In the genomic region with DNA sequence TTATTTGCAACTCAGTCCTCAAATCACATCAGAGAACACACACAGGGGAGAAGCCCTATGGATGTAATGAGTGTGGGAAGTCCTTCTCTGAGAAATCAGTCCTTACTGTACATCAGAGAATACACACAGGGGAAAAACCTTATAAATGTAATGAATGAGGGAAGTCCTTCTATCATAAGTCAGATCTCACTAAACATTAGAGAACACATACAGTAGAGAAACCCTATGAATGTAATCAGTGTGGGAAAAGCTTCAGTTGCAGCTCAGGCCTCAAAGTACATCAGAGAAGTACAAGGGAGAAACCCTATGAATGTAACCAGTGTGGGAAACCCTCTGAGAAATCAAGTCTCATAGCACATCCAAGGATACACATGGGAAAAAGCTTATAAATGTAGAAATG, we compare ENCODE assay signal across 35 cellular contexts.
"Had no signal": no experiment of that assay in that cellular context is flagged by ENCODE, and none has a peak within 500 bp of the region (broad histone marks: within the 10 kb centered on the region; RNA-seq: fewer than 3 reads in every experiment).

No MANE protein-coding gene starts in this region.

- DNase-seq: activated CD4-positive, alpha-beta T cell treated with anti-CD3 and anti-CD28 coated beads for 36 hours; activated CD4-positive, alpha-beta T cell treated with anti-CD3 and anti-CD28 coated beads, Interleukin-2, amount 10 ng/mL, durations not matched to agents 7 days and 5 days; activated CD4-positive, alpha-beta T cell treated with anti-CD3 and anti-CD28 coated beads, Interleukin-2, amount 50 U/mL, for 48 hours; activated CD8-positive, alpha-beta memory T cell treated with anti-CD3 and anti-CD28 coated beads, Interleukin-2, amount 50 U/mL, for 4 hours; activated effector memory CD4-positive, alpha-beta T cell treated with Interleukin-2 at 50 U/mL for 16 hours; activated naive CD4-positive, alpha-beta T cell treated with anti-CD3 and anti-CD28 coated beads, Interleukin-2, amount 10 ng/mL, durations not matched to agents 7 days and 5 days; activated naive CD8-positive, alpha-beta T cell treated with anti-CD3 and anti-CD28 coated beads, Interleukin-2, amount 50 U/mL, for 24 hours; activated T-cell treated with anti-CD3 and anti-CD28 coated beads for 4 hours; activated T-cell treated with anti-CD3 and anti-CD28 coated beads, Interleukin-2, amount 50 U/mL, for 4 hours; amniotic stem cell; aorta; brain microvascular endothelial cell; central memory CD4-positive, alpha-beta T cell; Karpas-422; KBM-7; NCI-H1105 treated with DMSO at 0.1 percent for 48 hours; NCI-H1436; NCI-H187; NCI-H2029 treated with DMSO at 0.1 percent for 48 hours; NCI-H2107; NCI-H2171; NCI-H510A; NCI-H526; NCI-H748 treated with DMSO at 0.1 percent for 48 hours; NK-92 treated with Interleukin-12 subunit alpha and Interleukin-12 subunit beta, amount 100 ng/mL, for 24 hours; SHP77 treated with DMSO at 0.1 percent for 48 hours; SK-N-SH had no signal

- H3K27me3 ChIP-seq: brain microvascular endothelial cell, SJSA1 had no signal

- H3K4me1 ChIP-seq: SJSA1 had no signal

- H3K9ac ChIP-seq: SK-N-SH had no signal

- H3K4me2 ChIP-seq: SK-N-SH had no signal

- H3K4me3 ChIP-seq: SJSA1 had no signal

- FAIRE-seq: TTC549 had no signal

- H3K27ac Mint-ChIP-seq: activated CD4-positive, alpha-beta T cell treated with anti-CD3 and anti-CD28 coated beads for 36 hours; activated CD4-positive, alpha-beta T cell treated with anti-CD3 and anti-CD28 coated beads, Interleukin-2, amount 10 ng/mL, durations not matched to agents 7 days and 5 days; activated naive CD4-positive, alpha-beta T cell treated with anti-CD3 and anti-CD28 coated beads, Interleukin-2, amount 10 ng/mL, durations not matched to agents 7 days and 5 days; activated naive CD8-positive, alpha-beta T cell; activated naive CD8-positive, alpha-beta T cell treated with anti-CD3 and anti-CD28 coated beads, Interleukin-2, amount 50 U/mL, for 24 hours; T-helper 1 cell treated with Interleukin-12 subunit alpha and Interleukin-12 subunit beta and Interleukin-4 antibody, amounts not matched to agents 30 μg/mL and 1 μg/mL, for 36 hours; T-helper 2 cell treated with Interferon-gamma antibody and Interleukin-4, amounts not matched to agents 5 μg/mL and 100 μg/mL, for 36 hours; WTC11 had no signal

- H3K4me1 Mint-ChIP-seq: activated CD4-positive, alpha-beta T cell treated with anti-CD3 and anti-CD28 coated beads for 36 hours; activated CD4-positive, alpha-beta T cell treated with anti-CD3 and anti-CD28 coated beads, Interleukin-2, amount 10 ng/mL, durations not matched to agents 7 days and 5 days; activated naive CD4-positive, alpha-beta T cell treated with anti-CD3 and anti-CD28 coated beads, Interleukin-2, amount 10 ng/mL, durations not matched to agents 7 days and 5 days; activated naive CD8-positive, alpha-beta T cell treated with anti-CD3 and anti-CD28 coated beads, Interleukin-2, amount 50 U/mL, for 24 hours; WTC11 had no signal

- H3K9me2 ChIP-seq: SK-N-SH had no signal

- ATAC-seq: activated CD4-positive, alpha-beta T cell treated with anti-CD3 and anti-CD28 coated beads for 36 hours; activated CD4-positive, CD25-positive, alpha-beta regulatory T cell treated with anti-CD3 and anti-CD28 coated beads, Interleukin-2, amount 50 U/mL, for 24 hours; activated naive CD8-positive, alpha-beta T cell treated with anti-CD3 and anti-CD28 coated beads, Interleukin-2, amount 50 U/mL, for 24 hours; activated T-cell treated with anti-CD3 and anti-CD28 coated beads, Interleukin-2, amount 50 U/mL, for 4 hours; Panc1; WTC11 had no signal

- H3K27ac ChIP-seq: brain microvascular endothelial cell, SJSA1 had no signal

- H3K36me3 ChIP-seq: brain microvascular endothelial cell, SJSA1 had no signal

- H3K9me3 ChIP-seq: SK-N-SH had no signal

- H3K4me3 Mint-ChIP-seq: activated CD4-positive, alpha-beta T cell treated with anti-CD3 and anti-CD28 coated beads for 36 hours; activated CD4-positive, alpha-beta T cell treated with anti-CD3 and anti-CD28 coated beads, Interleukin-2, amount 10 ng/mL, durations not matched to agents 7 days and 5 days; activated naive CD4-positive, alpha-beta T cell treated with anti-CD3 and anti-CD28 coated beads, Interleukin-2, amount 10 ng/mL, durations not matched to agents 7 days and 5 days; activated naive CD8-positive, alpha-beta T cell; activated naive CD8-positive, alpha-beta T cell treated with anti-CD3 and anti-CD28 coated beads, Interleukin-2, amount 50 U/mL, for 24 hours; activated T-cell treated with anti-CD3 and anti-CD28 coated beads, Interleukin-2, amount 50 U/mL, for 4 hours; T-helper 1 cell treated with Interleukin-12 subunit alpha and Interleukin-12 subunit beta and Interleukin-4 antibody, amounts not matched to agents 30 μg/mL and 1 μg/mL, for 36 hours; T-helper 2 cell treated with Interferon-gamma antibody and Interleukin-4, amounts not matched to agents 5 μg/mL and 100 μg/mL, for 36 hours; WTC11 had no signal

- H3K27me3 Mint-ChIP-seq: activated CD4-positive, alpha-beta T cell treated with anti-CD3 and anti-CD28 coated beads for 36 hours; activated CD4-positive, alpha-beta T cell treated with anti-CD3 and anti-CD28 coated beads, Interleukin-2, amount 10 ng/mL, durations not matched to agents 7 days and 5 days; activated naive CD4-positive, alpha-beta T cell treated with anti-CD3 and anti-CD28 coated beads, Interleukin-2, amount 10 ng/mL, durations not matched to agents 7 days and 5 days; activated naive CD8-positive, alpha-beta T cell had no signal
